ENCODE assay signal across 1 cellular context in the genomic region with DNA sequence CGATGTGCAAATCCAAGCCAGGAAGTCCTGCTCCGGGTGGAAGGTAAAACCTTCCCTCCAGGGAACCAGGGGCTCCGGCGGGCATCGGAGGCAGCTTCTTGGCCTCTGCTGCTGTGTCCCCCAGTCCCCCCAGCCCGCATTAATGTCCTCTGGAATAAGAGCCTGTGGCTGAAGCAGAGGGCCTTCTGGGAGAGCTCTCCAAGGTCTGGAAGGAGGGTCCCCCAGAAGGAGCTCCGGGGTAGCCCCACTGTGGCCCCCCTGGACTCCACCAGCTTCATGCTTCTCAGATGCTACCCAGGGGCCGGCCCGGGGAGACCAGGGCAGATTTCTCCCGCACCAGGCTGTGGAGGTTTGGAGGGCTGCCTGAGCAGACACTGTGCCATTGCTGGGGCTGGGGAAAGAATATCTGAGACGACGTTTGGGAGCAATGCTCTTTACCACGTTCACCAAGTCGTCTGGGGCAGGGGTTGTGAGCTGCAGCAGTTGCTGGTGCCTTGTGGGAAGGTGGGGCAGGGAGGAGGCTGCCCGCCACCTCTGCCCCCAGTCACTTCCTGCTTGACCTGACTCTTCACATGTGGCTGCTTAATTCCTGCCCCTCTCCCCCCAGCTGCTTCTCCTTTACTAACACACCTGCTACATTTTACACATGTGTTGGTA.
TF ChIP-seq lines count a peak whose summit lies in the region.

No MANE protein-coding gene starts in this region.

TF ChIP-seq in GM12878, 131 proteins besides CTCF, POLR2A, EP300 and RAD21:
- TF ChIP-seq YY1 (IDR thresholded peaks at IDR 0.05; ENCODE audit: low read depth, low read length) (no peak), FOXK2 (IDR thresholded peaks at IDR 0.05) (no peak), CBFB (IDR thresholded peaks at IDR 0.05; ENCODE audit: low read depth) (no peak), ZNF274 (IDR thresholded peaks at IDR 0.05; ENCODE audit: insufficient read depth, insufficient read length) (no peak), ZNF622 (IDR thresholded peaks at IDR 0.05) (no peak), ZNF207 (IDR thresholded peaks at IDR 0.05; ENCODE audit: borderline replicate concordance) (no peak), BHLHE40 (IDR thresholded peaks at IDR 0.05; ENCODE audit: borderline replicate concordance in 1 of 2, low read depth in 2 of 2, low read length in 1 of 2) (no peak), NR2F1 (conservative IDR thresholded peaks at IDR 0.05) (peak; percentile 74), GATAD2B (conservative IDR thresholded peaks at IDR 0.05; ENCODE audit: low read depth) (0 out of 2 replicates have a peak, but pooled peaks have one; percentile 34), SMAD1 (IDR thresholded peaks at IDR 0.05; ENCODE audit: low read depth, partially characterized antibody) (no peak), RBBP5 (conservative IDR thresholded peaks at IDR 0.05) (no peak)
- TF ChIP-seq, protein P1, sequence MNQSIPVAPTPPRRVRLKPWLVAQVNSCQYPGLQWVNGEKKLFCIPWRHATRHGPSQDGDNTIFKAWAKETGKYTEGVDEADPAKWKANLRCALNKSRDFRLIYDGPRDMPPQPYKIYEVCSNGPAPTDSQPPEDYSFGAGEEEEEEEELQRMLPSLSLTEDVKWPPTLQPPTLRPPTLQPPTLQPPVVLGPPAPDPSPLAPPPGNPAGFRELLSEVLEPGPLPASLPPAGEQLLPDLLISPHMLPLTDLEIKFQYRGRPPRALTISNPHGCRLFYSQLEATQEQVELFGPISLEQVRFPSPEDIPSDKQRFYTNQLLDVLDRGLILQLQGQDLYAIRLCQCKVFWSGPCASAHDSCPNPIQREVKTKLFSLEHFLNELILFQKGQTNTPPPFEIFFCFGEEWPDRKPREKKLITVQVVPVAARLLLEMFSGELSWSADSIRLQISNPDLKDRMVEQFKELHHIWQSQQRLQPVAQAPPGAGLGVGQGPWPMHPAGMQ (IDR thresholded peaks at IDR 0.05; ENCODE audit: borderline replicate concordance), result no peak
- TF ChIP-seq, protein P2, sequence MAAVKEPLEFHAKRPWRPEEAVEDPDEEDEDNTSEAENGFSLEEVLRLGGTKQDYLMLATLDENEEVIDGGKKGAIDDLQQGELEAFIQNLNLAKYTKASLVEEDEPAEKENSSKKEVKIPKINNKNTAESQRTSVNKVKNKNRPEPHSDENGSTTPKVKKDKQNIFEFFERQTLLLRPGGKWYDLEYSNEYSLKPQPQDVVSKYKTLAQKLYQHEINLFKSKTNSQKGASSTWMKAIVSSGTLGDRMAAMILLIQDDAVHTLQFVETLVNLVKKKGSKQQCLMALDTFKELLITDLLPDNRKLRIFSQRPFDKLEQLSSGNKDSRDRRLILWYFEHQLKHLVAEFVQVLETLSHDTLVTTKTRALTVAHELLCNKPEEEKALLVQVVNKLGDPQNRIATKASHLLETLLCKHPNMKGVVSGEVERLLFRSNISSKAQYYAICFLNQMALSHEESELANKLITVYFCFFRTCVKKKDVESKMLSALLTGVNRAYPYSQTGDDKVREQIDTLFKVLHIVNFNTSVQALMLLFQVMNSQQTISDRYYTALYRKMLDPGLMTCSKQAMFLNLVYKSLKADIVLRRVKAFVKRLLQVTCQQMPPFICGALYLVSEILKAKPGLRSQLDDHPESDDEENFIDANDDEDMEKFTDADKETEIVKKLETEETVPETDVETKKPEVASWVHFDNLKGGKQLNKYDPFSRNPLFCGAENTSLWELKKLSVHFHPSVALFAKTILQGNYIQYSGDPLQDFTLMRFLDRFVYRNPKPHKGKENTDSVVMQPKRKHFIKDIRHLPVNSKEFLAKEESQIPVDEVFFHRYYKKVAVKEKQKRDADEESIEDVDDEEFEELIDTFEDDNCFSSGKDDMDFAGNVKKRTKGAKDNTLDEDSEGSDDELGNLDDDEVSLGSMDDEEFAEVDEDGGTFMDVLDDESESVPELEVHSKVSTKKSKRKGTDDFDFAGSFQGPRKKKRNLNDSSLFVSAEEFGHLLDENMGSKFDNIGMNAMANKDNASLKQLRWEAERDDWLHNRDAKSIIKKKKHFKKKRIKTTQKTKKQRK (IDR thresholded peaks at IDR 0.05; ENCODE audit: low read depth, low read length), result no peak
- TF ChIP-seq, protein P3, sequence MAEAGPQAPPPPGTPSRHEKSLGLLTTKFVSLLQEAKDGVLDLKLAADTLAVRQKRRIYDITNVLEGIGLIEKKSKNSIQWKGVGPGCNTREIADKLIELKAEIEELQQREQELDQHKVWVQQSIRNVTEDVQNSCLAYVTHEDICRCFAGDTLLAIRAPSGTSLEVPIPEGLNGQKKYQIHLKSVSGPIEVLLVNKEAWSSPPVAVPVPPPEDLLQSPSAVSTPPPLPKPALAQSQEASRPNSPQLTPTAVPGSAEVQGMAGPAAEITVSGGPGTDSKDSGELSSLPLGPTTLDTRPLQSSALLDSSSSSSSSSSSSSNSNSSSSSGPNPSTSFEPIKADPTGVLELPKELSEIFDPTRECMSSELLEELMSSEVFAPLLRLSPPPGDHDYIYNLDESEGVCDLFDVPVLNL (IDR thresholded peaks at IDR 0.05; ENCODE audit: low read depth, low read length), result no peak
